Comparison of ENCODE assay signal across 8 cellular contexts in the genomic region with DNA sequence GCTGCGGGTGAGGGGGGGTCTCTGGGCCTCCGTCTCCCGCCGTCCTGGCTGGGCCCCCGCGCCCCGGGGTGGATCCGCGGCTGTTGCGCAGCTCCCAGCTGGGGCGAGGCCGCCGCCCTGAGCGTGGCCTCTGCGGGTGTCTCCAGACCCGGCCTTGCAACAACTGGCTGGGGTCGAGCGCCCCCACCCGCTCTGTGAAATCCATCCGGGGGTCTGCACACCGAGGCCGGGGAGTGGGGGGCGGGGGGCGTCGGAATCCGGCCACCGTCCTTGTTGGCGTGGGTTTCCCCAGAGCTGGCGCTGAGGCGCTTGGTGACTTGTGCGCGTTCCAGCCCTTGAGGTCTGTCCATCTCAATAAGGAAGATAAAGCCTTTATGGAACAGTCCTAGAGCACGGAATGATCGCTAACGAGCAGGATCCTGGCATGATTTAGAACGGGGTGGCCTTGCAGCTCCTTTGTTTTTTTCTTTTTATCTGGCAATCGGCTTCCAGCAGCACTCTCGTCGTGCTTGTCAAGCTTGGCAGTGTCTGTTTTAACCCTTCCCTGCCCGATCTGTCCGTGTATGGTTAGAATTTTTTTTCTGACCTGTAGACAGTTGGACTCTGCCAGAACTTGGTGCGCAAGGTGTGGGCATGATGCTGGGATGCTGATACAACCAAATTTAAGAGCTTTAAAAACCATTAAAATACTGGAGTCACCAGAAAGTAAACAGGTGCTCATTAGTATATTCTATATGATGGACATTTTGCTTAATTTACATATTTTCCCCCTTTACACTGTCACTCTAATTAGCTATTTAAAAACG. TPM values are rescaled to one million over a fixed set of nuclear protein-coding genes. Genes with fewer than 3 reads are reported as not detected.
DNase-seq lines count a peak whose midpoint lies in the region; ATAC-seq lines count a peak whose summit lies in the region.

No MANE protein-coding gene starts in this region.

- H3K4me2 ChIP-seq in BLaER1 treated with 17β-estradiol and CSF1 and Interleukin-3, amounts not matched to agents 10 nM and 100 nM: peak overlapping the region; percentile 81 to 98 (median 92)

- POLR2A ChIA-PET in naive thymus-derived CD4-positive, alpha-beta T cell (lab: Charles Lee): interaction anchor here (1.0 to 3.1 kb wide), 11 partner anchors 12 to 718 kb away, joined by 3 to 31 read pairs (median 4); a partner anchor contains a TSS

- peak overlapping the region; percentile 97 to 100 for H3K4me3 Mint-ChIP-seq in activated T-cell treated with anti-CD3 and anti-CD28 coated beads, Interleukin-2, amount 50 U/mL, for 72 hours
- H3K4me3 Mint-ChIP-seq in naive thymus-derived CD4-positive, alpha-beta T cell: peak overlapping the region; percentile 82 to 97 (median 95)

- peaks cover 29% of the 10 kb centered on the region for H3K4me1 Mint-ChIP-seq in activated T-cell treated with anti-CD3 and anti-CD28 coated beads, Interleukin-2, amount 50 U/mL, for 72 hours (ENCODE audit: low read depth)
- H3K4me1 Mint-ChIP-seq in naive thymus-derived CD4-positive, alpha-beta T cell: peaks cover 17 to 49% (median 33%) of the 10 kb centered on the region in 7 donors

- peak overlapping the region; percentile 26 to 79 (median 68) for H3K27ac ChIP-seq in BLaER1 treated with 17β-estradiol and CSF1 and Interleukin-3, amounts not matched to agents 10 nM and 100 nM
- H3K27ac ChIP-seq in naive thymus-derived CD4-positive, alpha-beta T cell (ENCODE audit: low read depth, low read length): peak overlapping the region; percentile 85

- H3K27me3 Mint-ChIP-seq in activated T-cell treated with anti-CD3 and anti-CD28 coated beads, Interleukin-2, amount 50 U/mL, for 72 hours (ENCODE audit: low read depth): peaks cover 10% of the 10 kb centered on the region
- H3K27me3 Mint-ChIP-seq in naive thymus-derived CD4-positive, alpha-beta T cell: peaks cover 0 to 8% (median 0%) of the 10 kb centered on the region in 5 donors

- H3K36me3 ChIP-seq in BLaER1 treated with 17β-estradiol and CSF1 and Interleukin-3, amounts not matched to agents 10 nM and 100 nM: no peaks in the 10 kb centered on the region
- H3K36me3 ChIP-seq in naive thymus-derived CD4-positive, alpha-beta T cell (ENCODE audit: control insufficient read depth in 2 of 3, insufficient read depth in 3 of 3, low read length in 3 of 3): peaks cover 0 to 10% (median 0%) of the 10 kb centered on the region in 3 experiments

- DNase-seq in NCI-H2227 treated with DMSO at 0.1 percent for 48 hours (lab: John Stamatoyannopoulos, UW) (peak; percentile 56), fibroblast of the conjunctiva (ENCODE audit: low read depth) (peak; percentile 20), retina (no peak)
- peak in 1 of 2 donors; percentile 6 for DNase-seq in activated T-cell treated with anti-CD3 and anti-CD28 coated beads, Interleukin-2, amount 50 U/mL, for 72 hours
- peak in 6 of 9 donors; percentile 4 to 27 (median 24) for DNase-seq in naive thymus-derived CD4-positive, alpha-beta T cell

- peaks cover 6 to 7% of the 10 kb centered on the region in 2 donors for H3K36me3 Mint-ChIP-seq in activated T-cell treated with anti-CD3 and anti-CD28 coated beads, Interleukin-2, amount 50 U/mL, for 72 hours (ENCODE audit: insufficient read depth in 2 of 2)
- H3K36me3 Mint-ChIP-seq in naive thymus-derived CD4-positive, alpha-beta T cell: peaks cover 0 to 4% (median 3%) of the 10 kb centered on the region in 5 donors

- peaks cover 11 to 39% (median 27%) of the 10 kb centered on the region in 10 experiments for H3K4me1 ChIP-seq in BLaER1 treated with 17β-estradiol and CSF1 and Interleukin-3, amounts not matched to agents 10 nM and 100 nM
- peaks cover 5 to 11% of the 10 kb centered on the region in 2 donors for H3K4me1 ChIP-seq in naive thymus-derived CD4-positive, alpha-beta T cell (ENCODE audit: control insufficient read depth in 2 of 2, insufficient read depth in 2 of 2, low read length in 2 of 2)

- no peaks in the 10 kb centered on the region for H3K9me3 Mint-ChIP-seq in activated T-cell treated with anti-CD3 and anti-CD28 coated beads, Interleukin-2, amount 50 U/mL, for 72 hours
- H3K9me3 Mint-ChIP-seq in naive thymus-derived CD4-positive, alpha-beta T cell: peaks cover 0 to 3% (median 0%) of the 10 kb centered on the region in 11 donors

- H3K9me3 ChIP-seq in BLaER1 treated with 17β-estradiol and CSF1 and Interleukin-3, amounts not matched to agents 10 nM and 100 nM (replicated peaks in 1 of 11): peaks cover 0 to 8% (median 0%) of the 10 kb centered on the region in 11 experiments; a peak in 1 of 22 replicates
- H3K9me3 ChIP-seq in naive thymus-derived CD4-positive, alpha-beta T cell (ENCODE audit: control insufficient read depth in 2 of 3, low read length in 3 of 3): no peaks in the 10 kb centered on the region

- ATAC-seq in GM18520 (IDR thresholded peaks at IDR 0.05; ENCODE audit: unreplicated experiment): peak; percentile 12
- ATAC-seq in HG03060 (IDR thresholded peaks at IDR 0.05; ENCODE audit: low read depth, unreplicated experiment): peak; percentile 18
- peak; percentile 40 to 53 for ATAC-seq in activated T-cell treated with anti-CD3 and anti-CD28 coated beads, Interleukin-2, amount 50 U/mL, for 72 hours (replicated peaks in 1 of 2)
- peak; percentile 44 for ATAC-seq in naive thymus-derived CD4-positive, alpha-beta T cell

- H3K4me3 ChIP-seq in BLaER1 treated with 17β-estradiol and CSF1 and Interleukin-3, amounts not matched to agents 10 nM and 100 nM: peak overlapping the region; percentile 83 to 99 (median 88)
- peak overlapping the region; percentile 94 for H3K4me3 ChIP-seq in naive thymus-derived CD4-positive, alpha-beta T cell (ENCODE audit: low read length)

- peak overlapping the region; percentile 73 to 89 (median 83) for H3K9ac ChIP-seq in BLaER1 treated with 17β-estradiol and CSF1 and Interleukin-3, amounts not matched to agents 10 nM and 100 nM

- H3K27me3 ChIP-seq in BLaER1 treated with 17β-estradiol and CSF1 and Interleukin-3, amounts not matched to agents 10 nM and 100 nM: peaks cover 19 to 49% (median 45%) of the 10 kb centered on the region in 11 experiments
- H3K27me3 ChIP-seq in naive thymus-derived CD4-positive, alpha-beta T cell (ENCODE audit: control insufficient read depth in 2 of 2, insufficient read depth in 2 of 2, low read length in 2 of 2): no peaks in the 10 kb centered on the region

- H3K27ac Mint-ChIP-seq in activated T-cell treated with anti-CD3 and anti-CD28 coated beads, Interleukin-2, amount 50 U/mL, for 72 hours: peak overlapping the region; percentile 97
- H3K27ac Mint-ChIP-seq in naive thymus-derived CD4-positive, alpha-beta T cell: peak overlapping the region; percentile 80 to 94 (median 88)

- peaks cover 0 to 49% (median 33%) of the 10 kb centered on the region in 11 experiments; a peak in 14 of 22 replicates for H4K20me1 ChIP-seq in BLaER1 treated with 17β-estradiol and CSF1 and Interleukin-3, amounts not matched to agents 10 nM and 100 nM

- intact Hi-C loops in naive thymus-derived CD4-positive, alpha-beta T cell (cut with micrococcal nuclease): loop anchor here (1.0 to 10.0 kb wide), 12 partner anchors 22 to 998 kb away; a partner anchor contains a TSS

- CTCF ChIA-PET in naive thymus-derived CD4-positive, alpha-beta T cell (lab: Charles Lee): interaction anchor here (0.6 to 2.7 kb wide), 7 partner anchors 28 to 937 kb away, joined by 3 to 11 read pairs (median 4); a partner anchor contains a TSS

RNA-seq across cellular contexts. Expression of a gene that starts 0.7 kb away (rescaled TPM):
- total RNA-seq in activated T-cell treated with anti-CD3 and anti-CD28 coated beads, Interleukin-2, amount 50 U/mL, for 72 hours: 10 to 100 TPM; 62.8 to 70.4 TPM
- total RNA-seq in naive thymus-derived CD4-positive, alpha-beta T cell: 10 to 100 TPM; 28.7 to 63.6 (median 33.9) TPM
- 100 to 1,000 TPM in 1 of 2 donors, 10 to 100 TPM in 1; 80.7 to 113 TPM for polyA plus RNA-seq in naive thymus-derived CD4-positive, alpha-beta T cell

RNA-seq across cellular contexts. Expression of a gene that starts 39.4 kb away (rescaled TPM):
- 1 to 10 TPM in 1 of 2 donors, under 1 TPM in 1; 0.23 to 1.2 TPM for total RNA-seq in activated T-cell treated with anti-CD3 and anti-CD28 coated beads, Interleukin-2, amount 50 U/mL, for 72 hours
- total RNA-seq in naive thymus-derived CD4-positive, alpha-beta T cell: 1 to 10 TPM in 1 of 5 experiments, under 1 TPM in 1, not detected in 3; 0.42 to 3.4 TPM
- polyA plus RNA-seq in naive thymus-derived CD4-positive, alpha-beta T cell: not detected
